Comparison of ENCODE assay signal across 1 cellular context in the genomic region with DNA sequence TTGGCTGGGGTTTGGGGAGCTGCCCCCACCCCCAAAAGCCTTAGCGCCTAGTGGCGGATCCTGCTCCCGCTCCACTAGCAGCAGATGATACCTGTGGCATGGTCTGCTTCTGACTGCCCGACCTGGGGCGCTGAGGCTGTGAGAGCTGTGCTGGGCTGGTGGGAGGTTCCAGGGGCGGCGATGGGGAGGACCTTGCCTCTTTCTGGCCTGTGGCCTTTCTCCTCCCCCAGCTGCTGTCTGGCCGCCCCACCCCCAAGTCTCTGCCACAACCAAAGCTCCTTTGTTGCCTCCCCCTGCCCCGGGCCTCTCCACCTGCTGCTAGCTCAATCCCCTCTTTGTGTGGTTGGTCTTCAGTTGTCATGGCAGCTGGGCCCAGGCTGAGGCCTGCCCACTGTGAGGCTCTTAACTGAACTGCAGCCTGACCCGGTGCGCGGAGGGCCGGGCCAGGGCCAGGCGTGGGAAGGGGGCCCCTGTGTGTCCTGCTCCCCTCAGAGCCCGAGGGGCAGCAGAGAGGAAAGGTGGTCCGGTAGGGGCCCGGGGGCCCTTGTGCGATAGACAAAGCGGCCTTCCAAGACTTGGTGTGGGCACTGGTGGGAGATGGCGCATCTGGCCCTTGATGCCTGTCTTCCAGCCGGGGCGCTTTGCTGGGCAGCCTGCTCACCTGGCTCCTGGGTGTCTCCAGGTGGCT.
TF ChIP-seq lines count a peak whose summit lies in the region.

No MANE protein-coding gene starts in this region.

TF ChIP-seq in HepG2, 621 proteins besides CTCF, POLR2A, EP300 and RAD21 (continued from another document and continues in another):
- TF ChIP-seq AKNA (CRISPR knock-in tag; IDR thresholded peaks at IDR 0.05; ENCODE audit: borderline replicate concordance) = 0 out of 2 replicates have a peak, but pooled peaks have one; percentile 31
- TF ChIP-seq, protein P1, sequence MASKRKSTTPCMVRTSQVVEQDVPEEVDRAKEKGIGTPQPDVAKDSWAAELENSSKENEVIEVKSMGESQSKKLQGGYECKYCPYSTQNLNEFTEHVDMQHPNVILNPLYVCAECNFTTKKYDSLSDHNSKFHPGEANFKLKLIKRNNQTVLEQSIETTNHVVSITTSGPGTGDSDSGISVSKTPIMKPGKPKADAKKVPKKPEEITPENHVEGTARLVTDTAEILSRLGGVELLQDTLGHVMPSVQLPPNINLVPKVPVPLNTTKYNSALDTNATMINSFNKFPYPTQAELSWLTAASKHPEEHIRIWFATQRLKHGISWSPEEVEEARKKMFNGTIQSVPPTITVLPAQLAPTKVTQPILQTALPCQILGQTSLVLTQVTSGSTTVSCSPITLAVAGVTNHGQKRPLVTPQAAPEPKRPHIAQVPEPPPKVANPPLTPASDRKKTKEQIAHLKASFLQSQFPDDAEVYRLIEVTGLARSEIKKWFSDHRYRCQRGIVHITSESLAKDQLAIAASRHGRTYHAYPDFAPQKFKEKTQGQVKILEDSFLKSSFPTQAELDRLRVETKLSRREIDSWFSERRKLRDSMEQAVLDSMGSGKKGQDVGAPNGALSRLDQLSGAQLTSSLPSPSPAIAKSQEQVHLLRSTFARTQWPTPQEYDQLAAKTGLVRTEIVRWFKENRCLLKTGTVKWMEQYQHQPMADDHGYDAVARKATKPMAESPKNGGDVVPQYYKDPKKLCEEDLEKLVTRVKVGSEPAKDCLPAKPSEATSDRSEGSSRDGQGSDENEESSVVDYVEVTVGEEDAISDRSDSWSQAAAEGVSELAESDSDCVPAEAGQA (IDR thresholded peaks at IDR 0.05; ENCODE audit: low read depth) = peak; percentile 53; the same call in 1 of the 2 replicates
- TF ChIP-seq, protein P1 (CRISPR knock-in tag; IDR thresholded peaks at IDR 0.05; ENCODE audit: borderline replicate concordance) = no peak
- peak; percentile 95 for TF ChIP-seq ZNF281 (CRISPR knock-in tag; IDR thresholded peaks at IDR 0.05; ENCODE audit: borderline replicate concordance)
- no peak for TF ChIP-seq NFAT5 (CRISPR knock-in tag; IDR thresholded peaks at IDR 0.05)
- TF ChIP-seq, protein P2, sequence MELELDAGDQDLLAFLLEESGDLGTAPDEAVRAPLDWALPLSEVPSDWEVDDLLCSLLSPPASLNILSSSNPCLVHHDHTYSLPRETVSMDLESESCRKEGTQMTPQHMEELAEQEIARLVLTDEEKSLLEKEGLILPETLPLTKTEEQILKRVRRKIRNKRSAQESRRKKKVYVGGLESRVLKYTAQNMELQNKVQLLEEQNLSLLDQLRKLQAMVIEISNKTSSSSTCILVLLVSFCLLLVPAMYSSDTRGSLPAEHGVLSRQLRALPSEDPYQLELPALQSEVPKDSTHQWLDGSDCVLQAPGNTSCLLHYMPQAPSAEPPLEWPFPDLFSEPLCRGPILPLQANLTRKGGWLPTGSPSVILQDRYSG (CRISPR knock-in tag; IDR thresholded peaks at IDR 0.05) = 0 out of 2 replicates have a peak, but pooled peaks have one; percentile 58
- peak; percentile 95 for TF ChIP-seq SAFB2 (CRISPR knock-in tag; IDR thresholded peaks at IDR 0.05; ENCODE audit: borderline replicate concordance, low read depth)
- TF ChIP-seq ZBTB43 (CRISPR knock-in tag; conservative IDR thresholded peaks at IDR 0.05) = no peak
- no peak for TF ChIP-seq HNRNPUL1 (IDR thresholded peaks at IDR 0.05; ENCODE audit: low read depth, low read length)
- 0 out of 2 replicates have a peak, but pooled peaks have one; percentile 34 for TF ChIP-seq ZNF160 (CRISPR knock-in tag; IDR thresholded peaks at IDR 0.05)
- TF ChIP-seq CCAR2 (optimal IDR thresholded peaks at IDR 0.05; ENCODE audit: low read depth, low read length) = peak; percentile 49
- no peak for TF ChIP-seq SOX6 (IDR thresholded peaks at IDR 0.05)
- peak; percentile 87 for TF ChIP-seq SOX6 (CRISPR knock-in tag; IDR thresholded peaks at IDR 0.05)
- no peak for TF ChIP-seq ZNF773 (CRISPR knock-in tag; IDR thresholded peaks at IDR 0.05; ENCODE audit: borderline replicate concordance)
- TF ChIP-seq MEF2D (CRISPR knock-in tag; IDR thresholded peaks at IDR 0.05) = 0 out of 2 replicates have a peak, but pooled peaks have one; percentile 61
- peak; percentile 21; the same call in 1 of the 2 replicates for TF ChIP-seq ZNF768 (CRISPR knock-in tag; IDR thresholded peaks at IDR 0.05)
- TF ChIP-seq FOXK2 (IDR thresholded peaks at IDR 0.05) = peak; percentile 67; the same call in 1 of the 2 replicates
- TF ChIP-seq GFI1 (CRISPR knock-in tag; IDR thresholded peaks at IDR 0.05; ENCODE audit: borderline replicate concordance) = peak; percentile 86
- 0 out of 2 replicates have a peak, but pooled peaks have one; percentile 27 for TF ChIP-seq ZNF629 (CRISPR knock-in tag; conservative IDR thresholded peaks at IDR 0.05)
- no peak for TF ChIP-seq ZNF639 (CRISPR knock-in tag; conservative IDR thresholded peaks at IDR 0.05)
- no peak; the same call in 1 of the 2 replicates for TF ChIP-seq ZNF556 (CRISPR knock-in tag; IDR thresholded peaks at IDR 0.05; ENCODE audit: borderline replicate concordance)
- peak; percentile 75 for TF ChIP-seq SOX5 (CRISPR knock-in tag; IDR thresholded peaks at IDR 0.05; ENCODE audit: borderline replicate concordance)
- 0 out of 2 replicates have a peak, but pooled peaks have one; percentile 40 for TF ChIP-seq ZNF589 (CRISPR knock-in tag; conservative IDR thresholded peaks at IDR 0.05)
- peak; percentile 91; the same call in 1 of the 2 replicates for TF ChIP-seq REPIN1 (CRISPR knock-in tag; IDR thresholded peaks at IDR 0.05; ENCODE audit: borderline replicate concordance, low read depth)
- TF ChIP-seq IKZF4 (CRISPR knock-in tag; IDR thresholded peaks at IDR 0.05; ENCODE audit: borderline replicate concordance, low read depth, not compliant biosample characterization) = no peak
- no peak for TF ChIP-seq HMG20B (CRISPR knock-in tag; conservative IDR thresholded peaks at IDR 0.05)
- no peak for TF ChIP-seq ZNF598 (CRISPR knock-in tag; IDR thresholded peaks at IDR 0.05; ENCODE audit: borderline replicate concordance)
